In the genomic region with DNA sequence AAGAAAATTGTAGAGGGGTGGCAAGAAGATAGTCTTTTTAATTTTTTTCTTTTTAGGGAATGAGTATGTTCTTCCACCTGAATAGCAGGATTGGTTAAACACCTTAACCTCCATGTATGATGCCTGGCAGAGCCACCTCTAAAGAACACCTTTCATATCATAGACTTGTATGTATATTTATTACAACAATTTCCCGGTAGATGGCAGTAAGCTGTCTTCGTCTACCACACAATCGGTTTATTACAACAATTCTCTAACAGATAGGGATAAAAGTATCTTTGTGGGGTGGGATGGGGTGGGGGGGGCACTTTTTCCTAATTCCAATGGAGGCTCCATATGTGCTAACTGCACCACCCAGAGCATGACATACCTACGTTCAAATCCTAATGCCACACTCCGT, we compare ENCODE assay signal across 1 cellular context.
TF ChIP-seq lines count a peak whose summit lies in the region.

No MANE protein-coding gene starts in this region.

TF ChIP-seq in K562, 482 proteins besides CTCF, POLR2A, EP300 and RAD21 (continued from another document):
- TF ChIP-seq, protein P1, sequence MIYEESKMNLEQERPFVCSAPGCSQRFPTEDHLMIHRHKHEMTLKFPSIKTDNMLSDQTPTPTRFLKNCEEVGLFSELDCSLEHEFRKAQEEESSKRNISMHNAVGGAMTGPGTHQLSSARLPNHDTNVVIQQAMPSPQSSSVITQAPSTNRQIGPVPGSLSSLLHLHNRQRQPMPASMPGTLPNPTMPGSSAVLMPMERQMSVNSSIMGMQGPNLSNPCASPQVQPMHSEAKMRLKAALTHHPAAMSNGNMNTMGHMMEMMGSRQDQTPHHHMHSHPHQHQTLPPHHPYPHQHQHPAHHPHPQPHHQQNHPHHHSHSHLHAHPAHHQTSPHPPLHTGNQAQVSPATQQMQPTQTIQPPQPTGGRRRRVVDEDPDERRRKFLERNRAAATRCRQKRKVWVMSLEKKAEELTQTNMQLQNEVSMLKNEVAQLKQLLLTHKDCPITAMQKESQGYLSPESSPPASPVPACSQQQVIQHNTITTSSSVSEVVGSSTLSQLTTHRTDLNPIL (CRISPR knock-in tag; IDR thresholded peaks at IDR 0.05): no peak
TF ChIP-seq in K562: peak in this region for 0.
